In the genomic region with DNA sequence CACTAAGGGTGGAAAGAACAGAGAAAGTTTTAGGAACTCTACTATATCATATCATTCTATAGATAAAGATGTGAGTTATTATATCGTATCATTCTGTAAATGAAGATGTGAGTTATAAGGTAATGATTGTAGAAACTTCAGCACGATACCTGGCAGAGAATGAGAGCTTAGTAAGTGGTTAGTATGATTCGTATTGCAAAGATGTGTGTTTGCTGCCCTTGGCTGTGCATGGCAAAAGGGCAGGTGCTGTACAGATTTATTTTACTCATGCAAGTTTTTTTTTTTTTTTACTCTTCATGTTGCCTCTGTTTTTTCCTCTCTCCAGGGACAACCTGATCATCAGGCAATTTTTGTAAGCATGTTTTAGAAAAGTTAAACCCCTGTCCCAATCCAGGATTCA, we compare ENCODE assay signal across 16 cellular contexts.
"Had no signal": no experiment of that assay in that cellular context is flagged by ENCODE, and none has a peak within 500 bp of the region (broad histone marks: within the 10 kb centered on the region; RNA-seq: fewer than 3 reads in every experiment).

No MANE protein-coding gene starts in this region.

- H3K36me3 Mint-ChIP-seq: immature natural killer cell; natural killer cell treated with Interleukin-12 subunit alpha and Interleukin-12 subunit beta and Interleukin-15 and Interleukin-18, amount 100 ng/mL, for 72 hours; neural progenitor cell had no signal

- DNase-seq: effector memory CD8-positive, alpha-beta T cell; gastrocnemius medialis; immature natural killer cell; nucleus accumbens; ovary; right cardiac atrium; small intestine; stimulated activated CD4-positive, alpha-beta T cell treated with anti-CD3 and anti-CD28 coated beads, Interleukin-12 subunit alpha, Interleukin-12 subunit beta, amount 100 ng/mL, for 4 hours; stimulated activated naive CD4-positive, alpha-beta T cell; stomach; substantia nigra; transverse colon had no signal

- H3K4me1 ChIP-seq: gastrocnemius medialis, stomach, transverse colon had no signal

- H3K9me3 Mint-ChIP-seq: dendritic cell treated with granulocyte-macrophage colony-stimulating factor and Interleukin-4, amounts not matched to agents 40 ng/mL and 50 ng/mL, for 4 days had no signal

- H3K9ac ChIP-seq: neural progenitor cell had no signal

- H3K27me3 Mint-ChIP-seq: dendritic cell treated with granulocyte-macrophage colony-stimulating factor and Interleukin-4, amounts not matched to agents 40 ng/mL and 50 ng/mL, for 4 days had no signal

- H3K27ac Mint-ChIP-seq: dendritic cell treated with granulocyte-macrophage colony-stimulating factor and Interleukin-4, amounts not matched to agents 40 ng/mL and 50 ng/mL, for 4 days; effector memory CD8-positive, alpha-beta T cell; immature natural killer cell; natural killer cell treated with Interleukin-12 subunit alpha and Interleukin-12 subunit beta and Interleukin-15 and Interleukin-18, amount 100 ng/mL, for 72 hours; neural progenitor cell had no signal

- ATAC-seq: effector memory CD8-positive, alpha-beta T cell; gastrocnemius medialis; natural killer cell treated with Interleukin-12 subunit alpha and Interleukin-12 subunit beta and Interleukin-15 and Interleukin-18, amount 100 ng/mL, for 72 hours; right cardiac atrium had no signal

- H3K4me1 Mint-ChIP-seq: immature natural killer cell had no signal

- H3K27ac ChIP-seq: gastrocnemius medialis, neural progenitor cell, ovary, stomach, thoracic aorta, transverse colon had no signal

- H3K4me3 Mint-ChIP-seq: dendritic cell treated with granulocyte-macrophage colony-stimulating factor and Interleukin-4, amounts not matched to agents 40 ng/mL and 50 ng/mL, for 4 days; effector memory CD8-positive, alpha-beta T cell; immature natural killer cell; natural killer cell treated with Interleukin-12 subunit alpha and Interleukin-12 subunit beta and Interleukin-15 and Interleukin-18, amount 100 ng/mL, for 72 hours; neural progenitor cell had no signal

- H3K9me3 ChIP-seq: gastrocnemius medialis, ovary, stomach, thoracic aorta, transverse colon had no signal

- H3K4me3 ChIP-seq: gastrocnemius medialis, neural progenitor cell, ovary, stomach, thoracic aorta, transverse colon had no signal

- H3K27me3 ChIP-seq: gastrocnemius medialis, neural progenitor cell, ovary, transverse colon had no signal

- H3K36me3 ChIP-seq: gastrocnemius medialis, neural progenitor cell, ovary, stomach, thoracic aorta, transverse colon had no signal
